8 cellular contexts compared by ENCODE assay signal in the genomic region with DNA sequence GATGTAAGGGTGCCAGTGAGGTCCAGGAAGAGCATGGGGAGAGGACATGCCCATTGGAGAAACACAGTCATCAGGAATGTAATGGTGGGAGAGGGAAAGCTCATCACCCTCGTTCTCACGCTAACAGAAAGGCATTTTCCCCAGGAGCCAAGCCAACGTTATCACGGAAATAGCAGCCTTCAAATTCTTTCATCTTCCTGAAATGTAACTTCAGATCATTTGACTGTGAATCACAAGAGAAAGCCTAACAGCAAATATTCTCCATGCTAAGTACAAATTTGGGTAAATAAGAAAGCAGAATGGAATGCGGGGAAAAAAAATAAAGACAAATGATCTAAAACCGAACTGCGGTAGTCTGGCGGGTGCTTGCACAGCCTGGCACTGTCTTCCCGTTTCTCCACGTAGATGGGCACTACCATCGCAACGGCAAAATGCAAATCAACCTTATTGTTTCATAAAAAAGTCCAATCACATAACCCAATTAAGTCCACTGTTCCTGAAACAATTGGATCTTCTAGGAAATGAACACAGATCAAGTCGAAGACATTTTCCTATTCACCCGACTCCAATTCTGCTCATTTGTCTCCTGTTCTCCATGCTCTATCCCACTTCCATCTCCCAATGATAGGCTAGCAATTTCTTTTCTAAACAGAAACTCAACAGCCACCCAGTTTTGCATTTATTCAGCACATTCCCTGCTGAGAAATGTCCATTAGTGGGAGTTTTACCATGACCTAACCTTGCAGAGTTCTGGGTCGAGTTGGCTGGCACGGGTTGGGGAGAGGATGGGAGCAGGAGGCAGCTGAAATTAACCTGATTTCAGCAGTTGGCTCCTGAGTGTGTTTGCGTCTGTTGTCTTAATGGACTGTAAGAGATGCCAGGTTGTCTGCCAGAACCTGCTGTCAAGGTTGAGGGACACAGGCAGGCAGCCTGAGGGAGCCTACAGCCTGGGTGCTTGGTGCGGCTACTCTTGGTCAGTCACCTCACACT.
DNase-seq lines count a peak whose midpoint lies in the region; ATAC-seq and TF ChIP-seq lines count a peak whose summit lies in the region.

No MANE protein-coding gene starts in this region.

- in situ Hi-C loops in GM23248 (cut with MboI): no loop called here

- no peaks in the 10 kb centered on the region for H4K20me1 ChIP-seq in GM23248 (ENCODE audit: insufficient read depth)

- DNase-seq in GM23248 (peak; percentile 45), fibroblast of villous mesenchyme (ENCODE audit: low read depth) (peak; percentile 61), NCI-H82 treated with DMSO at 0.1 percent for 48 hours (lab: John Stamatoyannopoulos, UW; ENCODE audit: unreplicated experiment) (no peak)
- no peak for DNase-seq in stimulated activated CD4-positive, alpha-beta T cell treated with anti-CD3 and anti-CD28 coated beads, Interleukin-12 subunit alpha, Interleukin-12 subunit beta, amount 100 ng/mL, for 4 hours

- H3K9ac ChIP-seq in GM23248 (no peak overlapping the region), skeletal muscle satellite cell (ENCODE audit: low read depth, low read length) (peak overlapping the region; percentile 83)

- H3K4me2 ChIP-seq in GM23248 (ENCODE audit: unreplicated experiment): no peak overlapping the region
- peak overlapping the region; percentile 72 for H3K4me2 ChIP-seq in skeletal muscle satellite cell (ENCODE audit: low read length)

- ATAC-seq in GM19463 (IDR thresholded peaks at IDR 0.05; ENCODE audit: unreplicated experiment) (no peak), GM19035 (IDR thresholded peaks at IDR 0.05; ENCODE audit: unreplicated experiment) (no peak)

- WGBS in GM23248 (ENCODE audit: low coverage in 1 of 2, low lambda C conversion rate in 2 of 2, missing lambda C conversion rate in 2 of 2), 2 experiments: 77 to 81% methylated on average over 18 of the region's 18 CpGs

- peaks cover 82% of the 10 kb centered on the region for H3K27me3 ChIP-seq in GM23248 (replicated peaks; ENCODE audit: insufficient read depth)
- no peaks in the 10 kb centered on the region for H3K27me3 ChIP-seq in skeletal muscle satellite cell (ENCODE audit: control insufficient read depth, insufficient read depth, low read length)

- no peaks in the 10 kb centered on the region for H3K9me2 ChIP-seq in GM23248 (ENCODE audit: insufficient read depth)

- H3K9me3 ChIP-seq in GM23248 (ENCODE audit: low read depth) (no peaks in the 10 kb centered on the region), skeletal muscle satellite cell (replicated peaks; ENCODE audit: low read length) (no peaks in the 10 kb centered on the region)

- H3K79me2 ChIP-seq in GM23248 (ENCODE audit: insufficient read depth): no peaks in the 10 kb centered on the region

- TF ChIP-seq CTCF in VCaP (conservative IDR thresholded peaks at IDR 0.05): no peak
- TF ChIP-seq CTCF in fibroblast of villous mesenchyme (IDR thresholded peaks at IDR 0.05; ENCODE audit: insufficient read depth, low read depth, low read length): no peak

- H3K36me3 ChIP-seq in GM23248 (ENCODE audit: low read depth) (no peaks in the 10 kb centered on the region), skeletal muscle satellite cell (ENCODE audit: insufficient read depth, low read length) (no peaks in the 10 kb centered on the region)

- H3K4me1 ChIP-seq in GM23248 (ENCODE audit: insufficient read depth): no peaks in the 10 kb centered on the region
- H3K4me1 ChIP-seq in skeletal muscle satellite cell (ENCODE audit: control insufficient read depth, insufficient read depth, low read length): peaks cover 24% of the 10 kb centered on the region

- H3F3A ChIP-seq in GM23248 (ENCODE audit: insufficient read depth): no peaks in the 10 kb centered on the region

- H2AFZ ChIP-seq in GM23248: no peak overlapping the region

- H3K4me3 ChIP-seq in GM23248 (no peak overlapping the region), fibroblast of villous mesenchyme (ENCODE audit: low read depth, low read length) (no peak overlapping the region), skeletal muscle satellite cell (ENCODE audit: low read length) (peak overlapping the region; percentile 45)

- H3K27ac ChIP-seq in GM23248: no peak overlapping the region
- H3K27ac ChIP-seq in VCaP: peak overlapping the region; percentile 96; the same call in 1 of the 2 replicates

Comparison
In these comparisons a context has a peak if more than half of its experiments do, and no peak if none do; other contexts are left out.
1. DNase-seq: peak in GM23248 (single experiment) and fibroblast of villous mesenchyme (single experiment); none in NCI-H82 treated with DMSO at 0.1 percent for 48 hours (single experiment) and stimulated activated CD4-positive, alpha-beta T cell treated with anti-CD3 and anti-CD28 coated beads, Interleukin-12 subunit alpha, Interleukin-12 subunit beta, amount 100 ng/mL, for 4 hours (single experiment).